ENCODE assay signal across 1 cellular context in the genomic region with DNA sequence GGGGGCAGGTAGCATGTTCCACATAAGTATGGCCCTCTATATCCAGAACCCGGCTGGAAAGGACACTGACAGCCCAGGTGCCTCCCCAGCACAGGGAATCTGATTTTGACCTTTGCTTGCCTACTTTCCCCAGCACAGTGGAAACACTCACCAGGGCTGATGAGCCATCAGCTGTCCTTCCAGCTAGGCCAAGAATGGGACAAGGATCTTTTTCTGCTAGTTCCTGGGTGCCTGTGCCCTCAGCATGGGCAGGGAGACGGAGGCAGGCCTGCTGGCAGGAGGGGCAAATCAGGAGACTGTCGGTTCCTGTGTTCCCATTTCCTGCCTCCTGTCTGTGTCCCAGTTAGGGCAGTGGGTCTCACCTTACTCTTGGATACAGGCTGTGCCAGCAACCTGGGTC.
TF ChIP-seq lines count a peak whose summit lies in the region.

No MANE protein-coding gene starts in this region.

TF ChIP-seq in WTC11, 78 proteins besides CTCF, POLR2A, EP300 and RAD21 (continued from another document):
- TF ChIP-seq, protein P1, sequence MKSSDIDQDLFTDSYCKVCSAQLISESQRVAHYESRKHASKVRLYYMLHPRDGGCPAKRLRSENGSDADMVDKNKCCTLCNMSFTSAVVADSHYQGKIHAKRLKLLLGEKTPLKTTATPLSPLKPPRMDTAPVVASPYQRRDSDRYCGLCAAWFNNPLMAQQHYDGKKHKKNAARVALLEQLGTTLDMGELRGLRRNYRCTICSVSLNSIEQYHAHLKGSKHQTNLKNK (CRISPR knock-in tag; IDR thresholded peaks at IDR 0.05), result no peak
TF ChIP-seq in WTC11: peak in this region for 0.
